8 cellular contexts compared by ENCODE assay signal in the genomic region with DNA sequence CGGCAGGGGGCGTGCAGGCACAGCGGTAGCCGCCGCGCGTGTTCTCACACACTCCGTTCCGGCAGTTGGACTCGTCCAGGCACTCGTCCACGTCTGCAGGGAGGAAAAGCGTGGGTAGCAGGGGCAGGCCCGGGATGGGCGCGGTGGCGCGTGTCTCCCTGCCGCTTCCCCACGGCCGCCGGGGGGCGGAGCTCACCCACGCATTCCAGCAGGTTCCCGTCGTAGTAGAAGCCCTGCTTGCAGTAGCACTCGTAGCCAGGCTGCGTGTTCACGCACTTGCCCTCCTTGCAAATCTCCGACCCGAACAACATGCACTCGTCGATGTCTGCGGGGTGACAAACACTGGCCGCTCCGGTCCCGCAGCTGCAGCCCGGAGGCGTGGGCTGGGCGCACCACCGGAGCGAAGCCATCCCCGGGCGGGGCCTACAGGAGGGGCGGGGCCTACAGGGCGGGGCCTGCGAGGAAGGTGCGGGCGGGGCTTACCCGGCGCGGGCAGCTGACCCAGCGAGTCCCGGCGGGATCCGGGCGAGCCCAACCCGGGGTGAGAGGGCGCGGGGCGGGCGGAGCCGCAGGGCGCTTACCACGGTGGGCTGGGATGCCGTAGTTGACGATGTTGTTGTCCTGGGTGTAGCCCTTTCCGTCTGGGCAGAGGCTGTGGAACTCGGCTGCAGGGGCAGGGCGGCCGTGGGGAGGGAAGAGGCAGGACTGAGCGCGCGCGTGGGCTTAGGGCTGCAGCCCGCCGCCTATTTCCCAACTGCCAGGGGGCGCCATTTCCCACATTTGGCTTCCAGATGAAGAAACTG. TPM values are rescaled to one million over a fixed set of nuclear protein-coding genes. Genes with fewer than 3 reads are reported as not detected.
A peak's percentile ranks its signal among the peaks of the same experiment; 100 is the strongest.
DNase-seq lines count a peak whose midpoint lies in the region; ATAC-seq and TF ChIP-seq lines count a peak whose summit lies in the region.

No MANE protein-coding gene starts in this region.

- no peaks in the 10 kb centered on the region for H3K9me3 Mint-ChIP-seq in Caco-2 (ENCODE audit: unreplicated experiment)
- no peaks in the 10 kb centered on the region for H3K9me3 Mint-ChIP-seq in natural killer cell treated with Interleukin-12 subunit alpha and Interleukin-12 subunit beta and Interleukin-15 and Interleukin-18, amount 100 ng/mL, for 72 hours

- CTCF ChIA-PET in Caco-2 (lab: Charles Lee): interaction anchor here (0.6 to 2.7 kb wide), 7 partner anchors 11 to 68 kb away, joined by 3 to 23 read pairs (median 3); a partner anchor contains a TSS

- H3K27ac Mint-ChIP-seq in Caco-2 (ENCODE audit: unreplicated experiment): peak overlapping the region; percentile 46
- H3K27ac Mint-ChIP-seq in natural killer cell treated with Interleukin-12 subunit alpha and Interleukin-12 subunit beta and Interleukin-15 and Interleukin-18, amount 100 ng/mL, for 72 hours: peak overlapping the region; percentile 15 to 79

- peak; percentile 75 for ATAC-seq in GM19463 (IDR thresholded peaks at IDR 0.05; ENCODE audit: unreplicated experiment)
- peak; percentile 95 to 96 for ATAC-seq in natural killer cell treated with Interleukin-12 subunit alpha and Interleukin-12 subunit beta and Interleukin-15 and Interleukin-18, amount 100 ng/mL, for 72 hours
- peak; percentile 90 for ATAC-seq in stimulated activated naive CD8-positive, alpha-beta T cell treated with anti-CD3 and anti-CD28 coated beads, Interleukin-15, Interleukin-2, amounts not matched to agents 100 U/mL and 50 U/mL, for 24 hours

- no TSS peak for BruUV-seq in Caco-2 (replicated peaks; lab: Mats Ljungman, UMichigan)

- H3K4me3 ChIP-seq in Caco-2 (ENCODE audit: low read depth, low read length): peak overlapping the region; percentile 21
- peak overlapping the region; percentile 56 for H3K4me3 ChIP-seq in HL-60 (replicated peaks; ENCODE audit: insufficient read depth, low read length)
- peak overlapping the region; percentile 44 to 69 (median 61) for H3K4me3 ChIP-seq in Peyer's patch
- H3K4me3 ChIP-seq in fibroblast of mammary gland (ENCODE audit: control insufficient read depth, low read depth, low read length): peak overlapping the region; percentile 54

- peak; percentile 64 for TF ChIP-seq CTCF in Caco-2 (IDR thresholded peaks at IDR 0.05; ENCODE audit: insufficient read depth in 1 of 2, low read depth in 1 of 2, low read length in 1 of 2, severe bottlenecking in 1 of 2, unreplicated experiment in 1 of 2)
- peak; percentile 30 for TF ChIP-seq CTCF in HL-60 (IDR thresholded peaks at IDR 0.05; ENCODE audit: insufficient read depth, low read length)
- peak; percentile 85 to 96 (median 92) for TF ChIP-seq CTCF in Peyer's patch (IDR thresholded peaks at IDR 0.05)
- peak; percentile 66 for TF ChIP-seq CTCF in fibroblast of mammary gland (conservative IDR thresholded peaks at IDR 0.05; ENCODE audit: control insufficient read depth, insufficient read depth, low read depth, low read length)

- peak overlapping the region; percentile 46 for H3K27ac ChIP-seq in HL-60 (replicated peaks)
- H3K27ac ChIP-seq in Peyer's patch: peak overlapping the region; percentile 86 to 96 (median 93)

- no peaks in the 10 kb centered on the region for H3K27me3 Mint-ChIP-seq in Caco-2 (ENCODE audit: insufficient read depth, unreplicated experiment)
- no peaks in the 10 kb centered on the region for H3K27me3 Mint-ChIP-seq in natural killer cell treated with Interleukin-12 subunit alpha and Interleukin-12 subunit beta and Interleukin-15 and Interleukin-18, amount 100 ng/mL, for 72 hours

- peak; percentile 71 to 74 for DNase-seq in Caco-2
- DNase-seq in HL-60 (ENCODE audit: low read depth in 1 of 2, low spot score in 1 of 2): peak; percentile 85 to 91
- DNase-seq in Peyer's patch: peak; percentile 91 to 97 (median 96)
- peak; percentile 77 to 81 for DNase-seq in activated T-helper 1 cell treated with anti-CD3 and anti-CD28 coated beads, Interleukin-2, amount 50 U/mL, for 16 hours (ENCODE audit: low read depth in 1 of 2, low spot score in 1 of 2)
- DNase-seq in fibroblast of mammary gland (ENCODE audit: low read depth): peak; percentile 81
- DNase-seq in natural killer cell treated with Interleukin-12 subunit alpha and Interleukin-12 subunit beta and Interleukin-15 and Interleukin-18, amount 100 ng/mL, for 72 hours (ENCODE audit: low spot score): peak; percentile 92
- DNase-seq in stimulated activated naive CD8-positive, alpha-beta T cell treated with anti-CD3 and anti-CD28 coated beads, Interleukin-15, Interleukin-2, amounts not matched to agents 100 U/mL and 50 U/mL, for 24 hours: peak; percentile 96

- peaks cover 33% of the 10 kb centered on the region for H3K4me1 Mint-ChIP-seq in Caco-2 (ENCODE audit: low read depth, unreplicated experiment)
- H3K4me1 Mint-ChIP-seq in natural killer cell treated with Interleukin-12 subunit alpha and Interleukin-12 subunit beta and Interleukin-15 and Interleukin-18, amount 100 ng/mL, for 72 hours (ENCODE audit: low read depth in 2 of 2): peaks cover 13 to 30% of the 10 kb centered on the region in 2 donors

- intact Hi-C loops in Caco-2 (cut with micrococcal nuclease; ENCODE audit: unreplicated experiment): loop anchor here (1.0 to 2.0 kb wide), 2 partner anchors 12 to 30 kb away; a partner anchor contains a TSS

- H3K4me1 ChIP-seq in Caco-2: peaks cover 14% of the 10 kb centered on the region
- H3K4me1 ChIP-seq in Peyer's patch: peaks cover 5 to 25% (median 13%) of the 10 kb centered on the region in 4 donors

- H3K27me3 ChIP-seq in Caco-2 (replicated peaks; ENCODE audit: control insufficient read depth, insufficient read depth, low read length) (no peaks in the 10 kb centered on the region), HL-60 (ENCODE audit: insufficient read depth, poor library complexity, severe bottlenecking) (no peaks in the 10 kb centered on the region), Peyer's patch (no peaks in the 10 kb centered on the region)

- TF ChIP-seq POLR2A in Peyer's patch (IDR thresholded peaks at IDR 0.05): peak in 1 of 2 donors; percentile 21

- H3K9me3 ChIP-seq in Caco-2 (no peaks in the 10 kb centered on the region), Peyer's patch (no peaks in the 10 kb centered on the region)

- H3K36me3 Mint-ChIP-seq in Caco-2 (ENCODE audit: insufficient read depth, unreplicated experiment): peaks cover 66% of the 10 kb centered on the region
- H3K36me3 Mint-ChIP-seq in natural killer cell treated with Interleukin-12 subunit alpha and Interleukin-12 subunit beta and Interleukin-15 and Interleukin-18, amount 100 ng/mL, for 72 hours: no peaks in the 10 kb centered on the region

- H3K36me3 ChIP-seq in Caco-2 (ENCODE audit: control insufficient read depth, insufficient read depth, low read length): peaks cover 7% of the 10 kb centered on the region; the same call in 1 of the 2 replicates
- peaks cover 0 to 46% (median 0%) of the 10 kb centered on the region in 3 donors for H3K36me3 ChIP-seq in Peyer's patch

- peak overlapping the region; percentile 63 for H3K4me3 Mint-ChIP-seq in Caco-2 (ENCODE audit: unreplicated experiment)
- H3K4me3 Mint-ChIP-seq in natural killer cell treated with Interleukin-12 subunit alpha and Interleukin-12 subunit beta and Interleukin-15 and Interleukin-18, amount 100 ng/mL, for 72 hours: peak overlapping the region; percentile 84

- POLR2A ChIA-PET in Caco-2 (lab: Charles Lee): no interaction called here

RNA-seq across cellular contexts. Expression of a gene that starts 15.6 kb away (rescaled TPM):
- 123 and 124 TPM in 2 replicates for total RNA-seq in Caco-2 (2022)
- total RNA-seq in Peyer's patch: 10 to 100 TPM; 73.4 to 88.1 (median 79.0) TPM
- total RNA-seq in natural killer cell treated with Interleukin-12 subunit alpha and Interleukin-12 subunit beta and Interleukin-15 and Interleukin-18, amount 100 ng/mL, for 72 hours: 100 to 1,000 TPM in 1 of 2 donors, 10 to 100 TPM in 1; 84.5 to 112 TPM

RNA-seq across cellular contexts. Expression of a gene that starts 17.7 kb away (rescaled TPM):
- total RNA-seq in Caco-2 (2022) (87.2 and 91.2 TPM in 2 replicates), Peyer's patch (100 to 1,000 TPM in 1 of 4 donors, 10 to 100 TPM in 3; 42.0 to 150 (median 88.3) TPM)
- 10 to 100 TPM; 42.3 to 60.2 TPM for total RNA-seq in natural killer cell treated with Interleukin-12 subunit alpha and Interleukin-12 subunit beta and Interleukin-15 and Interleukin-18, amount 100 ng/mL, for 72 hours

RNA-seq across cellular contexts. Expression of a gene that starts 29.8 kb away (rescaled TPM):
- total RNA-seq in Caco-2 (2022) (52.9 and 53.9 TPM in 2 replicates), Peyer's patch (10 to 100 TPM; 16.5 to 25.7 (median 25.4) TPM)
- total RNA-seq in natural killer cell treated with Interleukin-12 subunit alpha and Interleukin-12 subunit beta and Interleukin-15 and Interleukin-18, amount 100 ng/mL, for 72 hours: 10 to 100 TPM; 55.8 to 89.3 TPM

RNA-seq across cellular contexts. Expression of a gene that starts 31.8 kb away (rescaled TPM):
- total RNA-seq in Caco-2 (2022) (24.0 and 26.9 TPM in 2 replicates), Peyer's patch (10 to 100 TPM; 30.8 to 44.6 (median 32.4) TPM)
- total RNA-seq in natural killer cell treated with Interleukin-12 subunit alpha and Interleukin-12 subunit beta and Interleukin-15 and Interleukin-18, amount 100 ng/mL, for 72 hours: 10 to 100 TPM; 38.0 to 71.5 TPM

RNA-seq across cellular contexts. Expression of a gene that starts 35.4 kb away (rescaled TPM):
- total RNA-seq in Caco-2 (2022) (19.2 and 19.6 TPM in 2 replicates), Peyer's patch (100 to 1,000 TPM in 3 of 4 donors, 10 to 100 TPM in 1; 65.2 to 163 (median 121) TPM)
- 100 to 1,000 TPM; 156 to 188 TPM for total RNA-seq in natural killer cell treated with Interleukin-12 subunit alpha and Interleukin-12 subunit beta and Interleukin-15 and Interleukin-18, amount 100 ng/mL, for 72 hours

Comparison
In these comparisons a context has a peak if more than half of its experiments do, and no peak if none do; other contexts are left out.
1. Peak in every context shown above with its lines: DNase-seq, ATAC-seq, H3K4me3 ChIP-seq and H3K27ac ChIP-seq.
2. CTCF ChIP-seq: peak in every context shown above with its lines; median percentile 92 in Peyer's patch; 66 in fibroblast of mammary gland; 64 in Caco-2; 30 in HL-60.